In genomic region chr13:37105251-37105714, GRCh38 we compare ENCODE assay signal across 29 cellular contexts. TPM values are rescaled to one million over a fixed set of nuclear protein-coding genes. Genes with fewer than 3 reads are reported as not detected.
"Had no signal": no experiment of that assay in that cellular context is flagged by ENCODE, and none has a peak within 500 bp of the region (broad histone marks: within the 10 kb centered on the region; RNA-seq: fewer than 3 reads in every experiment).

CSNK1A1L (minus strand) TSS chr13:37105664; CDS start chr13:37105256, 408 bp downstream.

- DNase-seq: activated B cell treated with CpG ODN at 0.5 μM for 24 hours; activated CD4-positive, alpha-beta T cell treated with anti-CD3 and anti-CD28 coated beads for 36 hours; activated CD4-positive, alpha-beta T cell treated with anti-CD3 and anti-CD28 coated beads, Interleukin-2, amount 50 U/mL, for 48 hours; activated CD8-positive, alpha-beta memory T cell treated with anti-CD3 and anti-CD28 coated beads, Interleukin-2, amount 50 U/mL, for 48 hours; activated effector memory CD4-positive, alpha-beta T cell treated with Interleukin-2 at 50 U/mL for 16 hours; activated naive CD4-positive, alpha-beta T cell treated with anti-CD3 and anti-CD28 coated beads for 36 hours; activated T-cell treated with anti-CD3 and anti-CD28 coated beads, Interleukin-2, amount 50 U/mL, for 4 hours; amygdala; effector CD4-positive, alpha-beta T cell; erythroblast; foreskin fibroblast; stimulated activated CD4-positive, alpha-beta T cell treated with anti-CD3 and anti-CD28 coated beads, Interleukin-15, amount 100 ng/mL, for 24 hours; stimulated activated naive B cell treated with anti-CD40 and anti-IgM and Interleukin-4, amounts not matched to agents 10 μg/mL and 1 μg/mL and 100 μg/mL, for 72 hours; T1000 had no signal

- H3K27me3 ChIP-seq: cardiac muscle cell, vagina had no signal

- ATAC-seq: activated CD4-positive, alpha-beta T cell treated with anti-CD3 and anti-CD28 coated beads for 36 hours; activated T-cell treated with anti-CD3 and anti-CD28 coated beads, Interleukin-2, amount 50 U/mL, for 4 hours; pancreas; stimulated activated naive B cell treated with anti-CD40 and anti-IgM and Interleukin-4, amounts not matched to agents 10 μg/mL and 1 μg/mL and 100 μg/mL, for 72 hours had no signal

- H3K9me3 Mint-ChIP-seq: activated B cell treated with CpG ODN at 0.5 μM for 24 hours; activated naive CD4-positive, alpha-beta T cell treated with anti-CD3 and anti-CD28 coated beads for 36 hours; activated T-cell treated with anti-CD3 and anti-CD28 coated beads, Interleukin-2, amount 50 U/mL, for 4 hours; dendritic cell treated with granulocyte-macrophage colony-stimulating factor and Interleukin-4, amounts not matched to agents 40 ng/mL and 50 ng/mL, for 4 days; stimulated activated naive B cell treated with anti-CD40 and anti-IgM and Interleukin-4, amounts not matched to agents 10 μg/mL and 1 μg/mL and 100 μg/mL, for 72 hours; T-helper 1 cell treated with Interleukin-12 subunit alpha and Interleukin-12 subunit beta and Interleukin-4 antibody, amounts not matched to agents 30 μg/mL and 1 μg/mL, for 36 hours; type B pancreatic cell had no signal

- H3K27me3 Mint-ChIP-seq: activated B cell treated with CpG ODN at 0.5 μM for 24 hours, type B pancreatic cell had no signal

- H3K4me3 ChIP-seq: cardiac muscle cell, pancreas, skin epidermis, thoracic aorta, vagina had no signal

- H3K27ac Mint-ChIP-seq: activated B cell treated with CpG ODN at 0.5 μM for 24 hours; activated CD4-positive, alpha-beta T cell treated with anti-CD3 and anti-CD28 coated beads for 36 hours; activated naive CD4-positive, alpha-beta T cell treated with anti-CD3 and anti-CD28 coated beads for 36 hours; dendritic cell treated with granulocyte-macrophage colony-stimulating factor and Interleukin-4, amounts not matched to agents 40 ng/mL and 50 ng/mL, for 4 days; stimulated activated naive B cell treated with anti-CD40 and anti-IgM and Interleukin-4, amounts not matched to agents 10 μg/mL and 1 μg/mL and 100 μg/mL, for 72 hours; T-helper 1 cell treated with Interleukin-12 subunit alpha and Interleukin-12 subunit beta and Interleukin-4 antibody, amounts not matched to agents 30 μg/mL and 1 μg/mL, for 36 hours; type B pancreatic cell had no signal

- H3K4me1 ChIP-seq: pancreas, vagina had no signal

- H3K9me3 ChIP-seq: pancreas, thoracic aorta, vagina had no signal

- H3K36me3 Mint-ChIP-seq: stimulated activated naive B cell treated with anti-CD40 and anti-IgM and Interleukin-4, amounts not matched to agents 10 μg/mL and 1 μg/mL and 100 μg/mL, for 72 hours; type B pancreatic cell had no signal

- H3K4me1 Mint-ChIP-seq: activated B cell treated with CpG ODN at 0.5 μM for 24 hours; activated CD4-positive, alpha-beta T cell treated with anti-CD3 and anti-CD28 coated beads for 36 hours; stimulated activated naive B cell treated with anti-CD40 and anti-IgM and Interleukin-4, amounts not matched to agents 10 μg/mL and 1 μg/mL and 100 μg/mL, for 72 hours had no signal

- H3K27ac ChIP-seq: cardiac muscle cell, pancreas, skin epidermis, thoracic aorta, vagina had no signal

- H3K36me3 ChIP-seq: cardiac muscle cell, pancreas, thoracic aorta, vagina had no signal

- H3K4me3 Mint-ChIP-seq: activated B cell treated with CpG ODN at 0.5 μM for 24 hours; activated CD4-positive, alpha-beta T cell treated with anti-CD3 and anti-CD28 coated beads for 36 hours; activated naive CD4-positive, alpha-beta T cell treated with anti-CD3 and anti-CD28 coated beads for 36 hours; activated T-cell treated with anti-CD3 and anti-CD28 coated beads, Interleukin-2, amount 50 U/mL, for 4 hours; dendritic cell treated with granulocyte-macrophage colony-stimulating factor and Interleukin-4, amounts not matched to agents 40 ng/mL and 50 ng/mL, for 4 days; stimulated activated naive B cell treated with anti-CD40 and anti-IgM and Interleukin-4, amounts not matched to agents 10 μg/mL and 1 μg/mL and 100 μg/mL, for 72 hours; T-helper 1 cell treated with Interleukin-12 subunit alpha and Interleukin-12 subunit beta and Interleukin-4 antibody, amounts not matched to agents 30 μg/mL and 1 μg/mL, for 36 hours; type B pancreatic cell had no signal

RNA-seq across cellular contexts. Expression of gene CSNK1A1L, which starts in this region (rescaled TPM):
- total RNA-seq: activated B cell treated with CpG ODN at 0.5 μM for 24 hours; activated CD4-positive, alpha-beta T cell treated with anti-CD3 and anti-CD28 coated beads for 36 hours; activated CD8-positive, alpha-beta memory T cell treated with anti-CD3 and anti-CD28 coated beads for 36 hours; activated naive CD4-positive, alpha-beta T cell treated with anti-CD3 and anti-CD28 coated beads for 36 hours; activated T-cell treated with anti-CD3 and anti-CD28 coated beads, Interleukin-2, amount 50 U/mL, for 4 hours; cardiac muscle cell; cerebellum; fibroblast of lung; liver; pancreas; pulmonary artery endothelial cell; right cardiac atrium; thoracic aorta; vagina had no signal
- polyA plus RNA-seq: cardiac muscle cell, fibroblast of lung, liver, neural cell, pancreas, right cardiac atrium had no signal
